In genomic region chr13:33125821-33126570, GRCh38 we compare ENCODE assay signal across 8 cellular contexts.
A peak's percentile ranks its signal among the peaks of the same experiment; 100 is the strongest.
DNase-seq lines count a peak whose midpoint lies in the region; ATAC-seq and TF ChIP-seq lines count a peak whose summit lies in the region.

No MANE protein-coding gene starts in this region.

- H3K9me3 ChIP-seq in stomach = no peaks in the 10 kb centered on the region

- TF ChIP-seq POLR2A in stomach (IDR thresholded peaks at IDR 0.05) = no peak

- 44 to 57% (median 53%) methylated on average over 8 to 10 of the region's 10 CpGs for WGBS in stomach, 5 donors

- no peaks in the 10 kb centered on the region for H3K27me3 ChIP-seq in stomach

- H3K4me1 ChIP-seq in stomach = peaks cover 19 to 67% (median 49%) of the 10 kb centered on the region in 4 donors

- H3K27ac ChIP-seq in stomach = peak overlapping the region; percentile 25 to 80 (median 74)

- peaks cover 15 to 57% (median 32%) of the 10 kb centered on the region in 4 donors for H3K36me3 ChIP-seq in stomach

- no peak for ATAC-seq in GM21825 (IDR thresholded peaks at IDR 0.05; ENCODE audit: unreplicated experiment)

- no peak overlapping the region for H3K4me3 ChIP-seq in stomach

- peak; percentile 13 for DNase-seq in HEK293T (ENCODE audit: extremely low spot score)
- DNase-seq in amniotic stem cell (lab: John Stamatoyannopoulos, UW) = peak; percentile 81
- peak; percentile 54 for DNase-seq in iPS-NIHi11 (ENCODE audit: low spot score)
- no peak for DNase-seq in stomach
- DNase-seq in putamen (ENCODE audit: low spot score) = no peak
- no peak for DNase-seq in C1 segment of cervical spinal cord (lab: John Stamatoyannopoulos, UW)
- no peak for DNase-seq in activated T-cell treated with anti-CD3 and anti-CD28 coated beads for 4 hours

- TF ChIP-seq CTCF in stomach (IDR thresholded peaks at IDR 0.05) = no peak

- CTCF ChIA-PET in HEK293T (lab: Yijun Ruan, JAX) = no interaction called here

- POLR2A ChIA-PET in HEK293T (lab: Yijun Ruan, JAX) = no interaction called here

- intact Hi-C loops in stomach (cut with DNase I; ENCODE audit: low total_unique reads) = no loop called here

- TF ChIP-seq EP300 in stomach (IDR thresholded peaks at IDR 0.05) = no peak

TF ChIP-seq in HEK293T, 16 proteins besides CTCF, POLR2A, EP300 and RAD21:
- TF ChIP-seq TARDBP (IDR thresholded peaks at IDR 0.05) = no peak
- no peak for TF ChIP-seq L3MBTL2 (conservative IDR thresholded peaks at IDR 0.05)
- TF ChIP-seq NFRKB (IDR thresholded peaks at IDR 0.05) = no peak
- TF ChIP-seq ARNT (IDR thresholded peaks at IDR 0.05) = no peak
- TF ChIP-seq LEF1 (IDR thresholded peaks at IDR 0.05; ENCODE audit: borderline replicate concordance) = no peak
- TF ChIP-seq CTBP1 (IDR thresholded peaks at IDR 0.05; ENCODE audit: borderline replicate concordance) = no peak
- no peak for TF ChIP-seq HDGF (IDR thresholded peaks at IDR 0.05; ENCODE audit: borderline replicate concordance)
- TF ChIP-seq ELF4 (IDR thresholded peaks at IDR 0.05) = no peak
- TF ChIP-seq ZNF384 (IDR thresholded peaks at IDR 0.05) = no peak
- no peak for TF ChIP-seq PKNOX1 (IDR thresholded peaks at IDR 0.05)
- TF ChIP-seq SP1 (IDR thresholded peaks at IDR 0.05) = no peak
- TF ChIP-seq SUZ12 (IDR thresholded peaks at IDR 0.05) = no peak
TF ChIP-seq in HEK293T: peak in this region for 0.

Comparison
In these comparisons a context has a peak if more than half of its experiments do, and no peak if none do; other contexts are left out.
1. DNase-seq: peak in HEK293T (single experiment), amniotic stem cell (single experiment) and iPS-NIHi11 (single experiment); none in stomach (single experiment), putamen (single experiment), C1 segment of cervical spinal cord (0 of 14) and activated T-cell treated with anti-CD3 and anti-CD28 coated beads for 4 hours (single experiment).